ENCODE assay signal across 15 cellular contexts in the genomic region with DNA sequence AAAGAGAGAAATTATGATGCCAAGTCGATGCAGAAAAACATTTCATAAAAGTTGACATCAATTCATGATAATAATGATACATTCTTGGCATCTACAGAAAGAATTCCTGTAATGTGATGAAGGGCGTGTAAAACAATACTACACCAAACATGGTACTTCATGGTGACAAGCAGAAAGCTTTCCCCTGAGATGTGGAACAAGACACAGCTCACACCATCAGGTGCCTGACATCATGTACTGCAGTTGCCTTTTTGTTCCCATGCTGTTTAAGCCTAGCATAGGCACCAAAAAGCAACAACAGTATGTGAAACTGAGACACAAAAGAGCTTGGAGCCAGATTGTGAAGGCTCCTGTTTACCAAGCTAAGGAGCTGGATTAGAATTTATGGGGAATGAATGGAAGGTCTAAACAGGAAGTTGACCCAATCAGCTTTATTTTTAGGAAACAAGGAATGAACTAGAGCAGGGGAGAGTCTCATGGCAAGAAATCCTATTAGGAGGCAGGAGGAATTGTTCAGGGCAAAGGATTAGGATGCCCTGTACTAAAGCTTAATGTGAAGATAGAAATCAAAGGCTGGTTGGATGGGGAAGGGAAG.
"Had no signal": no experiment of that assay in that cellular context is flagged by ENCODE, and none has a peak within 500 bp of the region (broad histone marks: within the 10 kb centered on the region; RNA-seq: fewer than 3 reads in every experiment).

No MANE protein-coding gene starts in this region.

- ATAC-seq: activated naive CD4-positive, alpha-beta T cell treated with anti-CD3 and anti-CD28 coated beads, Interleukin-2, amount 50 U/mL, for 72 hours; activated T-cell treated with anti-CD3 and anti-CD28 coated beads, Interleukin-2, amount 50 U/mL, for 72 hours; gastroesophageal sphincter; left lung; sciatic nerve had no signal

- H3K4me3 ChIP-seq: gastroesophageal sphincter, left lung, prostate gland, stomach, thoracic aorta had no signal

- H3K4me1 ChIP-seq: prostate gland had no signal

- H3K27ac ChIP-seq: gastroesophageal sphincter, prostate gland, stomach, thoracic aorta had no signal

- H3K27me3 ChIP-seq: gastroesophageal sphincter, left lung, stomach had no signal

- H3K9me3 ChIP-seq: gastroesophageal sphincter, left lung, prostate gland, stomach, thoracic aorta had no signal

- DNase-seq: activated CD4-positive, alpha-beta T cell treated with anti-CD3 and anti-CD28 coated beads, Interleukin-2, amount 10 ng/mL, durations not matched to agents 7 days and 5 days; activated CD8-positive, alpha-beta memory T cell treated with anti-CD3 and anti-CD28 coated beads, Interleukin-2, amount 50 U/mL, for 48 hours; activated gamma-delta T cell; activated T-cell treated with anti-CD3 and anti-CD28 coated beads, Interleukin-2, amount 50 U/mL, for 72 hours; caudate nucleus; effector memory CD4-positive, alpha-beta T cell; left lung; stimulated activated CD4-positive, alpha-beta T cell treated with anti-CD3 and anti-CD28 coated beads, Interleukin-1b, Interleukin-23, amount 100 ng/mL, for 48 hours; stomach; SW 1271 had no signal

- H3K36me3 ChIP-seq: gastroesophageal sphincter, left lung, prostate gland, stomach, thoracic aorta had no signal
